In genomic region chr2:148650881-148651280, GRCh38 we compare ENCODE assay signal across 1 cellular context.
TF ChIP-seq lines count a peak whose summit lies in the region.

No MANE protein-coding gene starts in this region.

TF ChIP-seq in HCT116, 20 proteins besides CTCF, POLR2A, EP300 and RAD21:
- TF ChIP-seq EZH2 (IDR thresholded peaks at IDR 0.05), result no peak
- no peak for TF ChIP-seq POLR2AphosphoS5 (IDR thresholded peaks at IDR 0.05; ENCODE audit: low read depth, low read length)
- no peak for TF ChIP-seq SP1 (IDR thresholded peaks at IDR 0.05; ENCODE audit: low read depth)
- no peak for TF ChIP-seq EZH2phosphoT487 (IDR thresholded peaks at IDR 0.05; ENCODE audit: borderline replicate concordance)
- TF ChIP-seq TCF7L2 (IDR thresholded peaks at IDR 0.05; ENCODE audit: borderline replicate concordance, extremely low read depth, insufficient read depth, insufficient read length), result no peak
- TF ChIP-seq SIN3A (IDR thresholded peaks at IDR 0.05; ENCODE audit: low read depth), result no peak
- no peak for TF ChIP-seq CEBPB (IDR thresholded peaks at IDR 0.05; ENCODE audit: low read depth)
